In the genomic region with DNA sequence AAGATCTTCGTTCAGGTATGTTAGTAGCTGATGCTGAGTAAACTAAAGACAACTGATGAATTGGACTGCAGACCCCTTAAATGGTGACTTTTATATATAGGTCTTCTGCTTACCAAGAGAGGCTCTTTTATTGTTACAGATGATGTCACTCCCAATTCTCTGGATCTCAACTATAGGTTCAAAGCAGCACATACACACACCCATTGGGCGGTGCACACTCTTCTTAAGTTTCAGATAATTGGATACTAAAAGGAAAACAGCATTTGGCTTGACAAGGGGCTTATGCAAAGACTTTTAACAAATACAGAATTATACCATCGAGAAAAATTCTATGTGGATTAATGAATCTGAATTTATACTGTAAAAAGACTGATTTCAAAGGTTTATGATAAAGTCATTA, we compare ENCODE assay signal across 18 cellular contexts.
"Had no signal": no experiment of that assay in that cellular context is flagged by ENCODE, and none has a peak within 500 bp of the region (broad histone marks: within the 10 kb centered on the region; RNA-seq: fewer than 3 reads in every experiment).

A gene (minus strand): TSS at position 69 of the 400 bp plus-strand sequence. CDS start 3,142 bp downstream, outside the sequence.

- H3K4me1 ChIP-seq: SJSA1 had no signal

- H3K9me3 ChIP-seq: SJSA1 had no signal

- H3K4me3 ChIP-seq: SJSA1, SK-N-MC had no signal

- H3K36me3 ChIP-seq: SJSA1 had no signal

- DNase-seq: KBM-7, MV-4-11, NCI-H1048, NCI-H1105, NCI-H1436 treated with DMSO at 0.1 percent for 48 hours, NCI-H1694 treated with DMSO at 0.1 percent for 48 hours, NCI-H1930, NCI-H2081 treated with DMSO at 0.1 percent for 48 hours, NCI-H2171, NCI-H345, NCI-H446 treated with DMSO at 0.1 percent for 48 hours, NCI-H510A treated with DMSO at 0.1 percent for 48 hours, NCI-H526, Right ventricle myocardium superior, RPMI8226, SIG-M5 had no signal

- H3K27ac ChIP-seq: SJSA1, SK-N-MC had no signal
